10 cellular contexts compared by ENCODE assay signal in the genomic region with DNA sequence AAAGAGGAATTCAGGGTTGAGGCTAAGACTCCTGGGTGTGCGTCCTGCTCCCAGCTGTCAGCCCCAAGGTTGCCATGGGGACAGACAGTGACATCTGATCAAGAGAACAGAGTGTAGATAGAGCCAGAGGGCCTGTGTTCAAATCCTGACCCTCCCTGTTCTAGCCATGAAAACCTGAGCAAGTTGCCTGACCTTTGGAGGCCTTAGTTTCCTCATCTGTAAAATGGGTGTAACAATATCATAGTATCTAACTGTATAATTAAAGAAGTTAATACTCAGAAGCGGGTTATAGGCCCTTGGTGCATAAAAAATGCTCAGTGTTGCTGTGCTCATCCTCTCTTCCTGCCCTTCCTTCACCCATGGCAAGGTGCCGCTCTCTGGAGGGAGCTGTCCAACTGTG. TPM values are rescaled to one million over a fixed set of nuclear protein-coding genes. Genes with fewer than 3 reads are reported as not detected.
"Had no signal": no experiment of that assay in that cellular context is flagged by ENCODE, and none has a peak within 500 bp of the region (broad histone marks: within the 10 kb centered on the region; RNA-seq: fewer than 3 reads in every experiment).

No MANE protein-coding gene starts in this region.

- H3K4me1 ChIP-seq: HAP-1 had no signal

- H3K4me3 ChIP-seq: GM23248, HAP-1 had no signal

- H3K4me1 Mint-ChIP-seq: IgD-negative memory B cell had no signal

- H3K4me3 Mint-ChIP-seq: HFFc6, IgD-negative memory B cell had no signal

- H3K27ac ChIP-seq: GM23248 had no signal

- H3K27ac Mint-ChIP-seq: HFFc6, IgD-negative memory B cell had no signal

- DNase-seq: GM23248, GOT3, H7, HFFc6, KBM-7 had no signal

- FAIRE-seq: HTR-8/SVneo had no signal

- H3K9ac ChIP-seq: GM23248 had no signal

- H3K36me3 ChIP-seq: HAP-1 had no signal

- ATAC-seq: HCT116 had no signal

- H2AFZ ChIP-seq: GM23248 had no signal

RNA-seq across cellular contexts. Expression of a gene that starts 28.7 kb away (rescaled TPM):
- total RNA-seq: H7, HT-29 had no signal
- polyA plus RNA-seq: IgD-negative memory B cell had no signal
